ENCODE assay signal across 16 cellular contexts in the genomic region with DNA sequence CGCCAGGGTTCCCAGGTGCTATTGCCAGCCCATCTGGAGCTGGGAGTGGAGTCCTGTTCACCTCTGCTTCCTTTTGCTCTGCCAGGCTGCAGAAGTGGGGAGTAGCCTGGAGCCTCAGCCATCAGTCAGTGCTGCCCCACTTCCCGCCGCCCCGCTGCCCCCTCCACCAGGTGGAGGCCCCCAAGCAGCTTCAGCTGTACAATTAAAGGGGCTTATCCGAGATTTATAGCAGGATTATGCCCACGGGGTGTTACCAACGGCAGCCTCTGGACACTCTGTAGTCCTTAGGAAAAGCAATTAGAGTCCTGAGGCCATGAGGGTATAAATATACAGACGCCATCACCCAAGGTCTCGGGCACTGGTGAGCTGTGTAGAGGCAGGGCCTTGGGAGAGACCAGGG. TPM values are rescaled to one million over a fixed set of nuclear protein-coding genes. Genes with fewer than 3 reads are reported as not detected.
DNase-seq lines count a peak whose midpoint lies in the region; ATAC-seq, FAIRE-seq and TF ChIP-seq lines count a peak whose summit lies in the region.
"Had no signal": no experiment of that assay in that cellular context is flagged by ENCODE, and none has a peak within 500 bp of the region (broad histone marks: within the 10 kb centered on the region; RNA-seq: fewer than 3 reads in every experiment).

No MANE protein-coding gene starts in this region.

- peaks cover 0 to 5% (median 0%) of the 10 kb centered on the region in 4 donors for H3K9me3 ChIP-seq in tibial nerve

- TF ChIP-seq CTCF in D721Med (IDR thresholded peaks at IDR 0.05; ENCODE audit: insufficient read depth, missing control alignments) (no peak), tibial nerve (IDR thresholded peaks at IDR 0.05) (no peak)

- no peaks in the 10 kb centered on the region for H3K36me3 ChIP-seq in tibial nerve

- H3K27me3 ChIP-seq in tibial nerve: peaks cover 0 to 34% of the 10 kb centered on the region in 2 donors

- TF ChIP-seq POLR2A in tibial nerve (IDR thresholded peaks at IDR 0.05): no peak

- 38 to 45% methylated on average over 6 to 8 of the region's 9 CpGs for WGBS in tibial nerve, 2 donors

- H3K27ac ChIP-seq in tibial nerve: no peak overlapping the region

- DNase-seq in D721Med (ENCODE audit: insufficient read length, low spot score): peak; percentile 94
- DNase-seq in NCI-H524 (lab: John Stamatoyannopoulos, UW): peak; percentile 86 to 93
- peak; percentile 95 for DNase-seq in NCI-H82 treated with DMSO at 0.1 percent for 48 hours (lab: John Stamatoyannopoulos, UW; ENCODE audit: unreplicated experiment)
- no peak for DNase-seq in tibial nerve (ENCODE audit: low spot score in 2 of 2)
- DNase-seq: C1 segment of cervical spinal cord, COR-L47, DMS53, DMS79 treated with DMSO at 0.1 percent for 48 hours, GF-D8, GOT3, HCEC 1CT had no signal

- TF ChIP-seq EP300 in tibial nerve (IDR thresholded peaks at IDR 0.05): no peak

- no peak overlapping the region for H3K4me3 ChIP-seq in tibial nerve

- FAIRE-seq in D721Med (lab: Jason Lieb, UNC): no peak
- FAIRE-seq: GM12891, GM18507, H54 had no signal

- no peaks in the 10 kb centered on the region for H3K4me1 ChIP-seq in tibial nerve

- ATAC-seq in GM18907 (IDR thresholded peaks at IDR 0.05; ENCODE audit: unreplicated experiment) (no peak), HG03439 (IDR thresholded peaks at IDR 0.05; ENCODE audit: unreplicated experiment) (no peak)

RNA-seq across cellular contexts. Expression of gene GRM4, which starts 55.4 kb away (rescaled TPM):
- not detected for total RNA-seq in tibial nerve

Comparison
In these comparisons a context has a peak if more than half of its experiments do, and no peak if none do; other contexts are left out.
1. DNase-seq: peak in D721Med (single experiment), NCI-H524 (2 of 2) and NCI-H82 treated with DMSO at 0.1 percent for 48 hours (single experiment); none in tibial nerve (0 of 2).